In the genomic region with DNA sequence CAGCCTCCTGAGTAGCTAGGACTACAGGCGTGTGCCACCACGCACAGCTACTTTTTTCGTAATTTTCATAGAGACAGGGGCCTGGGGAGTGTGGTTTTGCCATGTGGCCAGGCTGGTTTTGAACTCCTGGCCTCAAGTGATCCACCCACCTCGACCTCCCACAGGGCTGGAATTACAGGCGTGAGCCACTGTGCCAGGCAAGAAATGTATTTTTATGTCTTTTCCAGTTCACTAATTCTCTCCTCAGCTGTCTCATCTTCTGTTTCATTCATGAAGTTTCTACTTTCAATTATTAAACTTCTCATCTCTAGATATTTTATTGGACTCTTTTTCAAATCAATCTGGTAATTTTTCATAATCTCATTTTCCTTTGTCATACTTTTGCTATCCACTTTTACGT, we compare ENCODE assay signal across 21 cellular contexts.
DNase-seq lines count a peak whose midpoint lies in the region; ATAC-seq and TF ChIP-seq lines count a peak whose summit lies in the region.
"Had no signal": no experiment of that assay in that cellular context is flagged by ENCODE, and none has a peak within 500 bp of the region (broad histone marks: within the 10 kb centered on the region; RNA-seq: fewer than 3 reads in every experiment).

No MANE protein-coding gene starts in this region.

- peaks cover 96% of the 10 kb centered on the region for H3K9me3 ChIP-seq in KOPT-K1 (ENCODE audit: insufficient read depth, low read length, poor library complexity, severe bottlenecking)
- H3K9me3 ChIP-seq: esophagus squamous epithelium, lower lobe of right lung, mucosa of descending colon, psoas muscle, thyroid gland had no signal

- H3K27me3 Mint-ChIP-seq in activated naive CD4-positive, alpha-beta T cell treated with anti-CD3 and anti-CD28 coated beads, Interleukin-2, amount 50 U/mL, for 24 hours: no peaks in the 10 kb centered on the region
- H3K27me3 Mint-ChIP-seq in activated T-helper 2 cell treated with anti-CD3 and anti-CD28 coated beads, Interferon-gamma antibody, Interleukin-2, Interleukin-4, amounts not matched to agents 10 μg/mL and 5 μg/mL and 100 μg/mL, durations not matched to agents 14 hours and 24 hours and 36 hours (ENCODE audit: low read depth): peaks cover 2% of the 10 kb centered on the region
- H3K27me3 Mint-ChIP-seq in stimulated activated naive B cell treated with anti-CD40 and anti-IgM and Interleukin-4, amounts not matched to agents 10 μg/mL and 1 μg/mL and 100 μg/mL, for 72 hours: peaks cover 0 to 5% of the 10 kb centered on the region in 2 donors

- H3K9me3 Mint-ChIP-seq in activated naive CD4-positive, alpha-beta T cell treated with anti-CD3 and anti-CD28 coated beads, Interleukin-2, amount 50 U/mL, for 24 hours: peaks cover 10% of the 10 kb centered on the region
- peaks cover 29% of the 10 kb centered on the region for H3K9me3 Mint-ChIP-seq in activated T-helper 2 cell treated with anti-CD3 and anti-CD28 coated beads, Interferon-gamma antibody, Interleukin-2, Interleukin-4, amounts not matched to agents 10 μg/mL and 5 μg/mL and 100 μg/mL, durations not matched to agents 14 hours and 24 hours and 36 hours
- H3K9me3 Mint-ChIP-seq in stimulated activated naive B cell treated with anti-CD40 and anti-IgM and Interleukin-4, amounts not matched to agents 10 μg/mL and 1 μg/mL and 100 μg/mL, for 72 hours: peaks cover 15 to 16% of the 10 kb centered on the region in 2 donors

- H3K27ac Mint-ChIP-seq in activated naive CD4-positive, alpha-beta T cell treated with anti-CD3 and anti-CD28 coated beads, Interleukin-2, amount 50 U/mL, for 24 hours: peak overlapping the region; percentile 93
- H3K27ac Mint-ChIP-seq in activated T-helper 2 cell treated with anti-CD3 and anti-CD28 coated beads, Interferon-gamma antibody, Interleukin-2, Interleukin-4, amounts not matched to agents 10 μg/mL and 5 μg/mL and 100 μg/mL, durations not matched to agents 14 hours and 24 hours and 36 hours: peak overlapping the region; percentile 29
- peak overlapping the region; percentile 92 for H3K27ac Mint-ChIP-seq in stimulated activated naive B cell treated with anti-CD40 and anti-IgM and Interleukin-4, amounts not matched to agents 10 μg/mL and 1 μg/mL and 100 μg/mL, for 72 hours

- peak overlapping the region; percentile 43 for H3K4me3 Mint-ChIP-seq in activated naive CD4-positive, alpha-beta T cell treated with anti-CD3 and anti-CD28 coated beads, Interleukin-2, amount 50 U/mL, for 24 hours
- no peak overlapping the region for H3K4me3 Mint-ChIP-seq in activated T-helper 2 cell treated with anti-CD3 and anti-CD28 coated beads, Interferon-gamma antibody, Interleukin-2, Interleukin-4, amounts not matched to agents 10 μg/mL and 5 μg/mL and 100 μg/mL, durations not matched to agents 14 hours and 24 hours and 36 hours (ENCODE audit: low read depth)
- peak overlapping the region; percentile 54 to 57 for H3K4me3 Mint-ChIP-seq in stimulated activated naive B cell treated with anti-CD40 and anti-IgM and Interleukin-4, amounts not matched to agents 10 μg/mL and 1 μg/mL and 100 μg/mL, for 72 hours

- H3K27ac ChIP-seq in KOPT-K1 (ENCODE audit: low read depth, low read length, poor library complexity, severe bottlenecking): peak overlapping the region; percentile 92
- H3K27ac ChIP-seq: breast epithelium, esophagus squamous epithelium, lower lobe of right lung, psoas muscle, thyroid gland had no signal

- H3K36me3 ChIP-seq in KOPT-K1 (ENCODE audit: insufficient read depth, low read length): no peaks in the 10 kb centered on the region; the same call in 1 of the 2 replicates
- H3K36me3 ChIP-seq: breast epithelium, esophagus squamous epithelium, lower lobe of right lung, thyroid gland had no signal

- peaks cover 5% of the 10 kb centered on the region for H3K36me3 Mint-ChIP-seq in activated naive CD4-positive, alpha-beta T cell treated with anti-CD3 and anti-CD28 coated beads, Interleukin-2, amount 50 U/mL, for 24 hours
- H3K36me3 Mint-ChIP-seq in activated T-helper 2 cell treated with anti-CD3 and anti-CD28 coated beads, Interferon-gamma antibody, Interleukin-2, Interleukin-4, amounts not matched to agents 10 μg/mL and 5 μg/mL and 100 μg/mL, durations not matched to agents 14 hours and 24 hours and 36 hours (ENCODE audit: low read depth): peaks cover 28% of the 10 kb centered on the region
- H3K36me3 Mint-ChIP-seq in stimulated activated naive B cell treated with anti-CD40 and anti-IgM and Interleukin-4, amounts not matched to agents 10 μg/mL and 1 μg/mL and 100 μg/mL, for 72 hours: peaks cover 11 to 12% of the 10 kb centered on the region in 2 donors

- no peak for DNase-seq in activated naive CD4-positive, alpha-beta T cell treated with anti-CD3 and anti-CD28 coated beads, Interleukin-2, amount 50 U/mL, for 16 hours
- no peak for DNase-seq in activated T-helper 2 cell treated with anti-CD3 and anti-CD28 coated beads, Interferon-gamma antibody, Interleukin-2, Interleukin-4, amounts not matched to agents 10 μg/mL and 5 μg/mL and 100 μg/mL, durations not matched to agents 14 hours and 24 hours and 36 hours (ENCODE audit: low spot score)
- peak; percentile 9 for DNase-seq in stimulated activated naive B cell treated with anti-CD40 and anti-IgM and Interleukin-4, amounts not matched to agents 10 μg/mL and 1 μg/mL and 100 μg/mL, for 72 hours
- DNase-seq in Kasumi-1 (lab: John Stamatoyannopoulos, UW): no peak
- DNase-seq in erythroblast (lab: John Stamatoyannopoulos, UW): no peak
- DNase-seq: activated T-cell treated with anti-CD3 and anti-CD28 coated beads, Interleukin-2, amount 50 U/mL, for 1 hour; DMS153; effector memory CD4-positive, alpha-beta T cell; esophagus squamous epithelium; kidney; lower lobe of right lung; mucosa of descending colon; NCI-H1694; NCI-H69; psoas muscle; thyroid gland had no signal

- no peak for TF ChIP-seq POLR2A in erythroblast (IDR thresholded peaks at IDR 0.05; ENCODE audit: low read length)

- ATAC-seq in stimulated activated naive B cell treated with anti-CD40 and anti-IgM and Interleukin-4, amounts not matched to agents 10 μg/mL and 1 μg/mL and 100 μg/mL, for 72 hours (replicated peaks): peak; percentile 53 to 60
- no peak for ATAC-seq in HG02970 (IDR thresholded peaks at IDR 0.05; ENCODE audit: low FRiP score, unreplicated experiment)
- ATAC-seq: HCT116, lower lobe of right lung, mucosa of descending colon, psoas muscle had no signal

- intact Hi-C loops in activated T-helper 2 cell treated with anti-CD3 and anti-CD28 coated beads, Interferon-gamma antibody, Interleukin-2, Interleukin-4, amounts not matched to agents 10 μg/mL and 5 μg/mL and 100 μg/mL, durations not matched to agents 14 hours and 24 hours and 36 hours (cut with micrococcal nuclease): no loop called here

- peaks cover 65% of the 10 kb centered on the region for H3K4me1 Mint-ChIP-seq in activated naive CD4-positive, alpha-beta T cell treated with anti-CD3 and anti-CD28 coated beads, Interleukin-2, amount 50 U/mL, for 24 hours
- H3K4me1 Mint-ChIP-seq in activated T-helper 2 cell treated with anti-CD3 and anti-CD28 coated beads, Interferon-gamma antibody, Interleukin-2, Interleukin-4, amounts not matched to agents 10 μg/mL and 5 μg/mL and 100 μg/mL, durations not matched to agents 14 hours and 24 hours and 36 hours (ENCODE audit: low read depth): peaks cover 27% of the 10 kb centered on the region
- peaks cover 20 to 41% of the 10 kb centered on the region in 2 donors for H3K4me1 Mint-ChIP-seq in stimulated activated naive B cell treated with anti-CD40 and anti-IgM and Interleukin-4, amounts not matched to agents 10 μg/mL and 1 μg/mL and 100 μg/mL, for 72 hours

Comparison
In these comparisons a context has a peak if more than half of its experiments do, and no peak if none do; other contexts are left out.
1. H3K27ac Mint-ChIP-seq: peak in every context shown above with its lines; median percentile 93 in activated naive CD4-positive, alpha-beta T cell treated with anti-CD3 and anti-CD28 coated beads, Interleukin-2, amount 50 U/mL, for 24 hours; 92 in stimulated activated naive B cell treated with anti-CD40 and anti-IgM and Interleukin-4, amounts not matched to agents 10 μg/mL and 1 μg/mL and 100 μg/mL, for 72 hours; 29 in activated T-helper 2 cell treated with anti-CD3 and anti-CD28 coated beads, Interferon-gamma antibody, Interleukin-2, Interleukin-4, amounts not matched to agents 10 μg/mL and 5 μg/mL and 100 μg/mL, durations not matched to agents 14 hours and 24 hours and 36 hours.